9 cellular contexts compared by ENCODE assay signal in the genomic region with DNA sequence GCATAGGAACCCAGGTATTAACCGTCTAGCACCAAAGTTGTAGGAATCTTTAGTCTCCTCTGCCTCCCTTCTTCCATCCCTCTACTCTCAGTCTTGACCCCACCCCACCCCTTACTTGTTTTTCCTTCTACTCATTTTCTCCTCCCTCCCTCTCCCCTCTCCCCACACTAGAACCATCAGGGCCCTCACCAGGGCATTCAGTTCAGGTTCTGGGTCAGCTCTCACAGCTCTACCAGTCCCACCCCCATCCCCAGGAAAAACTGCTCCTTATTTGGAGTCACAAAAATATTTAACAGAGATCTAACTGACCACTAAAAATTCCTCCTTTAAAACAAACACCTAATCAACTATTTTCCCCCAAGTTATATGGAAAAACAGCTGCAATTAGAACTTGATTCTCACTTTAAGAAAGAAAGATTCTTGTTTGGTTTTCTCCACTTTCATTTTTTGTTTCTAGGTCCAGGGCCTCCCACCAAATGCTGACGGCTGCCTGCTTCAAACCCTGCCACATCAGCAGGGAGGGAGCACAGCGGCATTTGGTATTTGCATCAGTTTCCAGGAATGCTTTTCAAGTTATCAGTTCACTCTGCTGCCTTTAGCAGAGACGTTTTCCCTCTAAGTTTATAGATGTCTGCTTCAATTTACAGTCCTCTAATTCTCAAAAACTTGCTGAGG. TPM values are rescaled to one million over a fixed set of nuclear protein-coding genes. Genes with fewer than 3 reads are reported as not detected.
A peak's percentile ranks its signal among the peaks of the same experiment; 100 is the strongest.
DNase-seq lines count a peak whose midpoint lies in the region; ATAC-seq, FAIRE-seq and TF ChIP-seq lines count a peak whose summit lies in the region.
"Had no signal": no experiment of that assay in that cellular context is flagged by ENCODE, and none has a peak within 500 bp of the region (broad histone marks: within the 10 kb centered on the region; RNA-seq: fewer than 3 reads in every experiment).

No MANE protein-coding gene starts in this region.

- no peak for TF ChIP-seq CTCF in brain (conservative IDR thresholded peaks at IDR 0.05)

- no peaks in the 10 kb centered on the region for H3K9me3 ChIP-seq in mesodermal cell (ENCODE audit: control insufficient read depth, low read length)

- no peak for DNase-seq in activated gamma-delta T cell (lab: John Stamatoyannopoulos, UW)
- no peak for DNase-seq in AML-193 (lab: John Stamatoyannopoulos, UW)
- DNase-seq in pons (ENCODE audit: low spot score), result no peak
- DNase-seq in NCI-H2171 treated with DMSO at 0.1 percent for 48 hours (lab: John Stamatoyannopoulos, UW), result no peak

- H3K4me3 ChIP-seq in mesodermal cell (ENCODE audit: extremely low read depth, insufficient read depth, low read length, poor library complexity, severe bottlenecking), result peak overlapping the region; percentile 12

- H3K4me1 Mint-ChIP-seq in brain, result peaks cover 40% of the 10 kb centered on the region

- peak; percentile 51 for FAIRE-seq in A204.1 (lab: Jason Lieb, UNC)

- 17 to 21% methylated on average over 3 to 4 of the region's 4 CpGs for WGBS in mesodermal cell (ENCODE audit: insufficient coverage in 2 of 2), 2 experiments

- H3K4me1 ChIP-seq in mesodermal cell (ENCODE audit: control insufficient read depth, insufficient read depth, low read length, poor library complexity, severe bottlenecking), result peaks cover 26% of the 10 kb centered on the region

- H3K36me3 ChIP-seq in mesodermal cell (ENCODE audit: control insufficient read depth, insufficient read depth, low read length), result no peaks in the 10 kb centered on the region

- H3K27ac ChIP-seq in mesodermal cell (ENCODE audit: low read depth, low read length, severe bottlenecking), result peak overlapping the region; percentile 97
- H3K27ac ChIP-seq: VCaP had no signal

- ATAC-seq in HG02678 (IDR thresholded peaks at IDR 0.05; ENCODE audit: unreplicated experiment), result peak; percentile 68

- H3K27me3 Mint-ChIP-seq in brain, result peaks cover 7% of the 10 kb centered on the region

- peaks cover 0 to 8% (median 0%) of the 10 kb centered on the region in 5 experiments for H3K9me3 Mint-ChIP-seq in brain

- no peaks in the 10 kb centered on the region for H3K36me3 Mint-ChIP-seq in brain

- peak overlapping the region in 4 of 5 experiments; percentile 67 to 81 (median 74) for H3K4me3 Mint-ChIP-seq in brain

- H3K27ac Mint-ChIP-seq in brain, result peak overlapping the region; percentile 58 to 99 (median 95)

RNA-seq across cellular contexts. Expression of gene COL1A2, which starts 2.8 kb away (rescaled TPM):
- polyA plus RNA-seq in brain (ENCODE audit: insufficient read depth, low read depth, low replicate concordance), result 36.7 TPM
- polyA plus RNA-seq in mesodermal cell (2013, experiment 1 of 2), result 775 TPM
- 692 TPM for polyA plus RNA-seq in mesodermal cell (2013, experiment 2 of 2)
